22 cellular contexts compared by ENCODE assay signal in genomic region chr9:5352637-5353248, GRCh38. TPM values are rescaled to one million over a fixed set of nuclear protein-coding genes. Genes with fewer than 3 reads are reported as not detected.
DNase-seq lines count a peak whose midpoint lies in the region; ATAC-seq and TF ChIP-seq lines count a peak whose summit lies in the region.
"Had no signal": no experiment of that assay in that cellular context is flagged by ENCODE, and none has a peak within 500 bp of the region (broad histone marks: within the 10 kb centered on the region; RNA-seq: fewer than 3 reads in every experiment).

No MANE protein-coding gene starts in this region.

- H3K4me3 ChIP-seq in suprapubic skin: no peak overlapping the region
- H3K4me3 ChIP-seq: transverse colon had no signal

- H3K27ac Mint-ChIP-seq in activated naive CD4-positive, alpha-beta T cell treated with anti-CD3 and anti-CD28 coated beads, Interleukin-2, amount 50 U/mL, for 72 hours: peak overlapping the region in 1 of 2 donors; percentile 29
- no peak overlapping the region for H3K27ac Mint-ChIP-seq in T-helper 2 cell treated with Interferon-gamma antibody and Interleukin-4, amounts not matched to agents 5 μg/mL and 100 μg/mL, for 36 hours
- H3K27ac Mint-ChIP-seq in central memory CD8-positive, alpha-beta T cell (ENCODE audit: low read depth): peak overlapping the region; percentile 43
- H3K27ac Mint-ChIP-seq in stimulated activated naive CD8-positive, alpha-beta T cell treated with anti-CD3 and anti-CD28 coated beads, Interleukin-15, amount 100 ng/mL, for 72 hours: no peak overlapping the region
- H3K27ac Mint-ChIP-seq: brain had no signal

- peaks cover 27% of the 10 kb centered on the region for H3K4me1 Mint-ChIP-seq in T-helper 2 cell treated with Interferon-gamma antibody and Interleukin-4, amounts not matched to agents 5 μg/mL and 100 μg/mL, for 36 hours (ENCODE audit: low read depth)
- peaks cover 45% of the 10 kb centered on the region for H3K4me1 Mint-ChIP-seq in central memory CD8-positive, alpha-beta T cell
- peaks cover 32% of the 10 kb centered on the region for H3K4me1 Mint-ChIP-seq in stimulated activated naive CD8-positive, alpha-beta T cell treated with anti-CD3 and anti-CD28 coated beads, Interleukin-15, amount 100 ng/mL, for 72 hours
- H3K4me1 Mint-ChIP-seq: brain had no signal

- no peaks in the 10 kb centered on the region for H3K4me1 ChIP-seq in suprapubic skin
- H3K4me1 ChIP-seq: transverse colon had no signal

- H3K36me3 Mint-ChIP-seq in activated naive CD4-positive, alpha-beta T cell treated with anti-CD3 and anti-CD28 coated beads, Interleukin-2, amount 50 U/mL, for 72 hours: peaks cover 4 to 27% of the 10 kb centered on the region in 2 donors
- H3K36me3 Mint-ChIP-seq in T-helper 2 cell treated with Interferon-gamma antibody and Interleukin-4, amounts not matched to agents 5 μg/mL and 100 μg/mL, for 36 hours (ENCODE audit: low read depth): peaks cover 23% of the 10 kb centered on the region
- H3K36me3 Mint-ChIP-seq in central memory CD8-positive, alpha-beta T cell (ENCODE audit: insufficient read depth): peaks cover 1% of the 10 kb centered on the region

- no peak overlapping the region for H3K27ac ChIP-seq in suprapubic skin
- H3K27ac ChIP-seq: HL-60, transverse colon had no signal

- TF ChIP-seq EP300 in suprapubic skin (IDR thresholded peaks at IDR 0.05): no peak

- peak; percentile 41 to 51 for ATAC-seq in activated naive CD4-positive, alpha-beta T cell treated with anti-CD3 and anti-CD28 coated beads, Interleukin-2, amount 50 U/mL, for 72 hours
- peak; percentile 91 for ATAC-seq in central memory CD8-positive, alpha-beta T cell (replicated peaks; ENCODE audit: extremely low read depth, poor library complexity, severe bottlenecking)
- peak; percentile 86 for ATAC-seq in stimulated activated naive CD8-positive, alpha-beta T cell treated with anti-CD3 and anti-CD28 coated beads, Interleukin-15, amount 100 ng/mL, for 72 hours
- ATAC-seq in GM21786 (IDR thresholded peaks at IDR 0.05; ENCODE audit: unreplicated experiment): no peak
- ATAC-seq: HepG2 had no signal

- no peaks in the 10 kb centered on the region for H3K27me3 ChIP-seq in suprapubic skin
- H3K27me3 ChIP-seq: transverse colon had no signal

- H3K9me3 Mint-ChIP-seq in activated naive CD4-positive, alpha-beta T cell treated with anti-CD3 and anti-CD28 coated beads, Interleukin-2, amount 50 U/mL, for 72 hours: peaks cover 0 to 22% of the 10 kb centered on the region in 2 donors
- peaks cover 42% of the 10 kb centered on the region for H3K9me3 Mint-ChIP-seq in T-helper 2 cell treated with Interferon-gamma antibody and Interleukin-4, amounts not matched to agents 5 μg/mL and 100 μg/mL, for 36 hours
- peaks cover 5% of the 10 kb centered on the region for H3K9me3 Mint-ChIP-seq in central memory CD8-positive, alpha-beta T cell
- H3K9me3 Mint-ChIP-seq in stimulated activated naive CD8-positive, alpha-beta T cell treated with anti-CD3 and anti-CD28 coated beads, Interleukin-15, amount 100 ng/mL, for 72 hours: peaks cover 10 to 13% of the 10 kb centered on the region in 2 donors

- no peak for DNase-seq in activated naive CD4-positive, alpha-beta T cell treated with anti-CD3 and anti-CD28 coated beads, Interleukin-2, amount 50 U/mL, for 72 hours (ENCODE audit: low spot score in 2 of 2)
- no peak for DNase-seq in activated naive CD4-positive, alpha-beta T cell treated with anti-CD3 and anti-CD28 coated beads, Interleukin-2, amount 50 U/mL, for 16 hours
- DNase-seq in T-helper 2 cell treated with Interferon-gamma antibody and Interleukin-4, amounts not matched to agents 5 μg/mL and 100 μg/mL, for 36 hours (ENCODE audit: low spot score): no peak
- no peak for DNase-seq in central memory CD8-positive, alpha-beta T cell (ENCODE audit: low spot score in 2 of 2)
- DNase-seq in stimulated activated naive CD8-positive, alpha-beta T cell treated with anti-CD3 and anti-CD28 coated beads, Interleukin-15, amount 100 ng/mL, for 72 hours: no peak
- no peak for DNase-seq in GM13976 (ENCODE audit: low spot score)
- no peak for DNase-seq in suprapubic skin (ENCODE audit: low spot score in 2 of 2)
- DNase-seq: DMS53; GOT3; head of caudate nucleus; NCI-H1105 treated with DMSO at 0.1 percent for 48 hours; NCI-H2081 treated with DMSO at 0.1 percent for 48 hours; NCI-H446; retina; stimulated activated CD4-positive, alpha-beta T cell treated with anti-CD3 and anti-CD28 coated beads, Interleukin-2, amount 100 ng/mL, for 48 hours; transverse colon had no signal

- no peaks in the 10 kb centered on the region for H3K9me3 ChIP-seq in suprapubic skin

- no peak for TF ChIP-seq POLR2A in suprapubic skin (IDR thresholded peaks at IDR 0.05)

- peak overlapping the region; percentile 50 for H3K4me3 Mint-ChIP-seq in T-helper 2 cell treated with Interferon-gamma antibody and Interleukin-4, amounts not matched to agents 5 μg/mL and 100 μg/mL, for 36 hours
- H3K4me3 Mint-ChIP-seq in central memory CD8-positive, alpha-beta T cell: peak overlapping the region; percentile 51
- H3K4me3 Mint-ChIP-seq in stimulated activated naive CD8-positive, alpha-beta T cell treated with anti-CD3 and anti-CD28 coated beads, Interleukin-15, amount 100 ng/mL, for 72 hours: peak overlapping the region in 1 of 2 donors; percentile 49
- H3K4me3 Mint-ChIP-seq: brain had no signal

- no peaks in the 10 kb centered on the region for H3K27me3 Mint-ChIP-seq in T-helper 2 cell treated with Interferon-gamma antibody and Interleukin-4, amounts not matched to agents 5 μg/mL and 100 μg/mL, for 36 hours (ENCODE audit: low read depth)
- H3K27me3 Mint-ChIP-seq in central memory CD8-positive, alpha-beta T cell: no peaks in the 10 kb centered on the region
- H3K27me3 Mint-ChIP-seq in stimulated activated naive CD8-positive, alpha-beta T cell treated with anti-CD3 and anti-CD28 coated beads, Interleukin-15, amount 100 ng/mL, for 72 hours: no peaks in the 10 kb centered on the region
- H3K27me3 Mint-ChIP-seq: brain had no signal

- TF ChIP-seq CTCF in GM13976 (IDR thresholded peaks at IDR 0.05; ENCODE audit: borderline replicate concordance, control extremely low read depth, extremely low read depth, insufficient read depth, missing control alignments): no peak
- TF ChIP-seq CTCF in suprapubic skin (IDR thresholded peaks at IDR 0.05): no peak

- in situ Hi-C loops in GM13976 (cut with MboI; ENCODE audit: low sequenced_read_pairs, unreplicated experiment): no loop called here

- H3K36me3 ChIP-seq in suprapubic skin: peaks cover 3% of the 10 kb centered on the region
- H3K36me3 ChIP-seq: transverse colon had no signal

- WGBS in suprapubic skin: 57% methylated on average over 1 of the region's 1 CpG

RNA-seq across cellular contexts. Expression of gene RLN1, which starts 13.1 kb away (rescaled TPM):
- 1 to 10 TPM; 1.7 to 2.5 TPM for total RNA-seq in activated naive CD4-positive, alpha-beta T cell treated with anti-CD3 and anti-CD28 coated beads, Interleukin-2, amount 50 U/mL, for 72 hours
- total RNA-seq in suprapubic skin: not detected
- total RNA-seq: HepG2, myocyte, omental fat pad had no signal

RNA-seq across cellular contexts. Expression of gene RLN2, which starts 48.2 kb away (rescaled TPM):
- 1 to 10 TPM; 2.4 to 4.6 TPM for total RNA-seq in activated naive CD4-positive, alpha-beta T cell treated with anti-CD3 and anti-CD28 coated beads, Interleukin-2, amount 50 U/mL, for 72 hours
- not detected for total RNA-seq in suprapubic skin
- total RNA-seq: HepG2, omental fat pad, transverse colon had no signal
